In genomic region chr7:34165927-34166550, GRCh38 we compare ENCODE assay signal across 7 cellular contexts.
DNase-seq lines count a peak whose midpoint lies in the region; ATAC-seq, FAIRE-seq and TF ChIP-seq lines count a peak whose summit lies in the region.

No MANE protein-coding gene starts in this region.

- H3K4me2 ChIP-seq in neural progenitor cell, result no peak overlapping the region

- H3F3A ChIP-seq in neural progenitor cell (ENCODE audit: low read depth), result no peaks in the 10 kb centered on the region

- no peaks in the 10 kb centered on the region for H3K4me1 Mint-ChIP-seq in neural progenitor cell

- no peaks in the 10 kb centered on the region for H3K4me1 ChIP-seq in neural progenitor cell
- H3K4me1 ChIP-seq in effector memory CD4-positive, alpha-beta T cell (ENCODE audit: control insufficient read depth, insufficient read depth, low read length, poor library complexity, severe bottlenecking), result no peaks in the 10 kb centered on the region

- TF ChIP-seq CTCF in choroid plexus epithelial cell (conservative IDR thresholded peaks at IDR 0.05; ENCODE audit: low read depth, low read length), result peak; percentile 78
- peak; percentile 70 for TF ChIP-seq CTCF in neural progenitor cell (IDR thresholded peaks at IDR 0.05)

- no peaks in the 10 kb centered on the region for H4K20me1 ChIP-seq in neural progenitor cell (ENCODE audit: low read depth)

- DNase-seq in NCI-H146 (lab: John Stamatoyannopoulos, UW) (peak; percentile 13), choroid plexus epithelial cell (ENCODE audit: low read depth) (peak; percentile 73), neural progenitor cell (ENCODE audit: low spot score) (peak; percentile 40), urothelium cell line (ENCODE audit: low spot score) (no peak)
- DNase-seq in effector memory CD4-positive, alpha-beta T cell, result no peak

- H3K9ac ChIP-seq in neural progenitor cell, result no peak overlapping the region

- H3K36me3 ChIP-seq in neural progenitor cell, result no peaks in the 10 kb centered on the region
- H3K36me3 ChIP-seq in effector memory CD4-positive, alpha-beta T cell (ENCODE audit: control insufficient read depth, insufficient read depth, low read length), result no peaks in the 10 kb centered on the region

- H3K27me3 Mint-ChIP-seq in neural progenitor cell (ENCODE audit: insufficient read depth, low read depth), result peaks cover 3% of the 10 kb centered on the region

- no peak overlapping the region for H3K27ac Mint-ChIP-seq in neural progenitor cell

- H3K36me3 Mint-ChIP-seq in neural progenitor cell, result no peaks in the 10 kb centered on the region

- no peaks in the 10 kb centered on the region for H3K27me3 ChIP-seq in neural progenitor cell
- no peaks in the 10 kb centered on the region for H3K27me3 ChIP-seq in effector memory CD4-positive, alpha-beta T cell (replicated peaks; ENCODE audit: control insufficient read depth, insufficient read depth, low read length, poor library complexity, severe bottlenecking)

- H2AFZ ChIP-seq in neural progenitor cell (replicated peaks), result no peak overlapping the region

- H3K27ac ChIP-seq in neural progenitor cell, result no peak overlapping the region
- H3K27ac ChIP-seq in effector memory CD4-positive, alpha-beta T cell (ENCODE audit: insufficient read depth, low read length, poor library complexity, severe bottlenecking), result no peak overlapping the region

- H3K79me2 ChIP-seq in neural progenitor cell (ENCODE audit: low read depth), result no peaks in the 10 kb centered on the region

- H3K4me3 ChIP-seq in choroid plexus epithelial cell (ENCODE audit: low read depth, low read length) (no peak overlapping the region), neural progenitor cell (no peak overlapping the region)
- no peak overlapping the region for H3K4me3 ChIP-seq in effector memory CD4-positive, alpha-beta T cell (ENCODE audit: insufficient read depth, low read depth, low read length, poor library complexity, severe bottlenecking)

- peaks cover 4% of the 10 kb centered on the region for H3K9me3 Mint-ChIP-seq in neural progenitor cell

- no peak for FAIRE-seq in urothelium cell line (lab: Jason Lieb, UNC)

- no peaks in the 10 kb centered on the region for H3K9me3 ChIP-seq in neural progenitor cell (ENCODE audit: low read depth)
- H3K9me3 ChIP-seq in effector memory CD4-positive, alpha-beta T cell (ENCODE audit: control insufficient read depth, low read length), result no peaks in the 10 kb centered on the region

- ATAC-seq in GM18870 (IDR thresholded peaks at IDR 0.05; ENCODE audit: unreplicated experiment), result peak; percentile 61
- ATAC-seq in GM19324 (IDR thresholded peaks at IDR 0.05; ENCODE audit: low FRiP score, unreplicated experiment), result no peak

- no peak overlapping the region for H3K4me3 Mint-ChIP-seq in neural progenitor cell

Comparison
In these comparisons a context has a peak if more than half of its experiments do, and no peak if none do; other contexts are left out.
1. DNase-seq: peak in NCI-H146 (single experiment), choroid plexus epithelial cell (single experiment) and neural progenitor cell (single experiment); none in effector memory CD4-positive, alpha-beta T cell (0 of 3) and urothelium cell line (single experiment).